In genomic region chr20:3550857-3551256, GRCh38 we compare ENCODE assay signal across 14 cellular contexts.
DNase-seq lines count a peak whose midpoint lies in the region; ATAC-seq lines count a peak whose summit lies in the region.
"Had no signal": no experiment of that assay in that cellular context is flagged by ENCODE, and none has a peak within 500 bp of the region (broad histone marks: within the 10 kb centered on the region; RNA-seq: fewer than 3 reads in every experiment).

No MANE protein-coding gene starts in this region.

- no peaks in the 10 kb centered on the region for H3K4me1 ChIP-seq in trophoblast cell (ENCODE audit: control insufficient read depth in 1 of 2, insufficient read depth in 2 of 2, low read length in 2 of 2)

- H4K91ac ChIP-seq in trophoblast cell (ENCODE audit: low read depth, low read length), result no peak overlapping the region

- no peak overlapping the region for H2AFZ ChIP-seq in trophoblast cell (ENCODE audit: insufficient read depth, low read length, poor library complexity)

- H3K9me3 ChIP-seq in trophoblast cell (ENCODE audit: insufficient read depth, low read depth, low read length), result no peaks in the 10 kb centered on the region

- no peak overlapping the region for H3K4me2 ChIP-seq in trophoblast cell (ENCODE audit: low read length)

- H3K79me2 ChIP-seq in trophoblast cell (ENCODE audit: control insufficient read depth, insufficient read depth, low read length, poor library complexity), result no peaks in the 10 kb centered on the region

- H3K79me1 ChIP-seq in trophoblast cell (ENCODE audit: low read length), result no peaks in the 10 kb centered on the region

- no peak overlapping the region for H2BK120ac ChIP-seq in trophoblast cell (ENCODE audit: insufficient read depth, low read length, poor library complexity)

- ATAC-seq in stimulated activated naive CD8-positive, alpha-beta T cell treated with anti-CD3 and anti-CD28 coated beads, Interleukin-15, Interleukin-2, amounts not matched to agents 100 U/mL and 50 U/mL, for 24 hours, result peak; percentile 40
- no peak for ATAC-seq in stimulated activated naive CD8-positive, alpha-beta T cell treated with anti-CD3 and anti-CD28 coated beads, Interleukin-15, amount 100 ng/mL, for 72 hours
- ATAC-seq in left lobe of liver (peak; percentile 87), GM18868 (IDR thresholded peaks at IDR 0.05; ENCODE audit: unreplicated experiment) (no peak), HG03342 (IDR thresholded peaks at IDR 0.05; ENCODE audit: unreplicated experiment) (no peak)

- no peak overlapping the region for H4K8ac ChIP-seq in trophoblast cell (ENCODE audit: low read depth, low read length)

- H3K18ac ChIP-seq in trophoblast cell (ENCODE audit: low read length), result no peak overlapping the region

- H3K27ac Mint-ChIP-seq in stimulated activated naive CD8-positive, alpha-beta T cell treated with anti-CD3 and anti-CD28 coated beads, Interleukin-15, amount 100 ng/mL, for 72 hours, result peak overlapping the region in 1 of 2 donors; percentile 42
- H3K27ac Mint-ChIP-seq: B cell; CD4-positive, alpha-beta T cell; HFFc6 had no signal

- no peak overlapping the region for H2AK5ac ChIP-seq in trophoblast cell (ENCODE audit: low read length)

- H3K14ac ChIP-seq in trophoblast cell (ENCODE audit: low read length), result no peak overlapping the region

- H3K27me3 Mint-ChIP-seq in stimulated activated naive CD8-positive, alpha-beta T cell treated with anti-CD3 and anti-CD28 coated beads, Interleukin-15, amount 100 ng/mL, for 72 hours, result no peaks in the 10 kb centered on the region
- H3K27me3 Mint-ChIP-seq: B cell; CD4-positive, alpha-beta T cell had no signal

- no peaks in the 10 kb centered on the region for H3K4me1 Mint-ChIP-seq in stimulated activated naive CD8-positive, alpha-beta T cell treated with anti-CD3 and anti-CD28 coated beads, Interleukin-15, amount 100 ng/mL, for 72 hours
- H3K4me1 Mint-ChIP-seq: B cell had no signal

- no CpG with 5 or more reads among the region's 1 CpG for WGBS in trophoblast cell (ENCODE audit: extremely low coverage, insufficient coverage, insufficient read length)

- no peak overlapping the region for H3K4me3 ChIP-seq in trophoblast cell (ENCODE audit: low read depth, low read length)

- H3K4me3 Mint-ChIP-seq in stimulated activated naive CD8-positive, alpha-beta T cell treated with anti-CD3 and anti-CD28 coated beads, Interleukin-15, amount 100 ng/mL, for 72 hours, result no peak overlapping the region
- H3K4me3 Mint-ChIP-seq: B cell; CD4-positive, alpha-beta T cell; HFFc6 had no signal

- no peak for DNase-seq in stimulated activated naive CD8-positive, alpha-beta T cell treated with anti-CD3 and anti-CD28 coated beads, Interleukin-15, Interleukin-2, amounts not matched to agents 100 U/mL and 50 U/mL, for 24 hours
- no peak for DNase-seq in stimulated activated naive CD8-positive, alpha-beta T cell treated with anti-CD3 and anti-CD28 coated beads, Interleukin-15, amount 100 ng/mL, for 72 hours
- DNase-seq in left lobe of liver (ENCODE audit: low spot score) (peak; percentile 72), trophoblast cell (no peak), NCI-H2081 (lab: John Stamatoyannopoulos, UW) (no peak)
- DNase-seq: C1 segment of cervical spinal cord; Calu3; CD4-positive, alpha-beta T cell; DMS 273 treated with DMSO at 0.1 percent for 48 hours; HCEC 1CT; HFFc6 had no signal

- no peak overlapping the region for H2BK5ac ChIP-seq in trophoblast cell (ENCODE audit: low read depth, low read length, poor library complexity)

- H3K4ac ChIP-seq in trophoblast cell (ENCODE audit: low read depth, low read length), result no peak overlapping the region

- no peaks in the 10 kb centered on the region for H3K36me3 ChIP-seq in trophoblast cell (ENCODE audit: control insufficient read depth in 1 of 2, insufficient read depth in 2 of 2, low read length in 2 of 2)

- no peak overlapping the region for H2BK12ac ChIP-seq in trophoblast cell (ENCODE audit: low read length)

- H3K27me3 ChIP-seq in trophoblast cell (ENCODE audit: insufficient read depth, low read length), result no peaks in the 10 kb centered on the region

- no peak overlapping the region for H3K23ac ChIP-seq in trophoblast cell (ENCODE audit: low read length)

- no peaks in the 10 kb centered on the region for H3K9me3 Mint-ChIP-seq in stimulated activated naive CD8-positive, alpha-beta T cell treated with anti-CD3 and anti-CD28 coated beads, Interleukin-15, amount 100 ng/mL, for 72 hours
- H3K9me3 Mint-ChIP-seq: CD4-positive, alpha-beta T cell; HFFc6 had no signal

- H4K12ac ChIP-seq in trophoblast cell (ENCODE audit: low read depth, low read length), result peak overlapping the region; percentile 18

- H3K27ac ChIP-seq in trophoblast cell (ENCODE audit: low read depth, low read length), result no peak overlapping the region

- no peak overlapping the region for H3K9ac ChIP-seq in trophoblast cell (ENCODE audit: low read length)

Comparison
In these comparisons a context has a peak if more than half of its experiments do, and no peak if none do; other contexts are left out.
1. ATAC-seq: peak in stimulated activated naive CD8-positive, alpha-beta T cell treated with anti-CD3 and anti-CD28 coated beads, Interleukin-15, Interleukin-2, amounts not matched to agents 100 U/mL and 50 U/mL, for 24 hours (single experiment) and left lobe of liver (single experiment); none in stimulated activated naive CD8-positive, alpha-beta T cell treated with anti-CD3 and anti-CD28 coated beads, Interleukin-15, amount 100 ng/mL, for 72 hours (single experiment), GM18868 (single experiment) and HG03342 (single experiment).